In the genomic region with DNA sequence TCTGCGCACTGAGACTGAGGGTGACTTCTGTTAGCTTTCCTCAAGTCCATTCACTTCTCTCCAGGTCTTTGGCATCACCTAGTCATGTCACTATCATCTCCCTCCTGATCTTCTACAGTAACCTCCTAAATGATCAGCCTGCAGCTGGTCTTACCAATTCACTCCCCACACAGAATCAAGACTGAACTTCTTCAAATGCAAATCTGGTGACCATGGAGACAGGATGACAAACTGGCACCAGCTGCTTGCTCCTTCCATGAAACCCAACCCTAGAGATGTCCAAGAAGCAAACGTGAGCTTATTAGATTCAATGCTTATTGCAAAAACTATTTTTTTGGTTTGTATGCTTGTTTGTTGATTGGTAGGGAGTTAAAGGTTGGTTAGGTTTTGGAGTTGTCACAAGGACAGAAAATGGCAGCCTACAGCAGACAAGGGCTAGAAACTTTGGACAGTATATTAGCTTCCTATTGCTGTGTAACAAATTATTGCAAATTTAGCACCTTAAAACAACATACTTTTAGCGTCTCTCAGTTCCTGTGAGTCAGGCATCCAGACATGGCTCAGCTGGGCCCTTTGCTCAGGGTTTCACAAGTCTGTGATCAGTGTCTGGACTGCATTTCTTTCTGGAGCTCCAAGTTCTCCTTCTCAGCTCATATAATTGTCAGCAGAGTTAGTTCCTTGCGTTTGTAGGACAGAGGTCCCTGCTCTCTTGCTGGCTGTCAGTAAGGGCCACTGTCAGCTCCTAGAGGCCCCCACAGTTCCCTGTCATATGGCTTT, we compare ENCODE assay signal across 1 cellular context.
TF ChIP-seq lines count a peak whose summit lies in the region.

No MANE protein-coding gene starts in this region.

TF ChIP-seq in GM23338, 12 proteins besides CTCF, POLR2A, EP300 and RAD21 (continued from another document):
- TF ChIP-seq NANOG (IDR thresholded peaks at IDR 0.05; ENCODE audit: borderline replicate concordance) (no peak), JUNB (IDR thresholded peaks at IDR 0.05; ENCODE audit: unreplicated experiment) (no peak), EZH2phosphoT487 (IDR thresholded peaks at IDR 0.05; ENCODE audit: unreplicated experiment) (no peak), ZNF331 (CRISPR knock-in tag; IDR thresholded peaks at IDR 0.05; ENCODE audit: low read depth) (no peak)
